Comparison of ENCODE assay signal across 24 cellular contexts in genomic region chr1:16286122-16286521, GRCh38.
"Had no signal": no experiment of that assay in that cellular context is flagged by ENCODE, and none has a peak within 500 bp of the region (broad histone marks: within the 10 kb centered on the region; RNA-seq: fewer than 3 reads in every experiment).

No MANE protein-coding gene starts in this region.

- H3K9me3 Mint-ChIP-seq: activated naive CD8-positive, alpha-beta T cell treated with anti-CD3 and anti-CD28 coated beads for 36 hours; activated T-cell treated with anti-CD3 and anti-CD28 coated beads, Interleukin-2, amount 50 U/mL, for 24 hours; activated T-helper 2 cell treated with anti-CD3 and anti-CD28 coated beads, Interferon-gamma antibody, Interleukin-2, Interleukin-4, amounts not matched to agents 10 μg/mL and 5 μg/mL and 100 μg/mL, durations not matched to agents 14 hours and 24 hours and 36 hours; endodermal cell; naive thymus-derived CD4-positive, alpha-beta T cell; neural progenitor cell; stimulated activated naive CD8-positive, alpha-beta T cell treated with anti-CD3 and anti-CD28 coated beads, Interleukin-15, Interleukin-2, amounts not matched to agents 100 ng/mL and 50 ng/mL, for 24 hours; WTC11 had no signal

- H3K4me1 ChIP-seq: neural progenitor cell, right lobe of liver had no signal

- DNase-seq: activated CD4-positive, alpha-beta T cell treated with anti-CD3 and anti-CD28 coated beads, Interleukin-2, amount 50 U/mL, for 4 hours; activated CD8-positive, alpha-beta memory T cell treated with anti-CD3 and anti-CD28 coated beads for 24 hours; activated CD8-positive, alpha-beta memory T cell treated with anti-CD3 and anti-CD28 coated beads, Interleukin-2, amount 50 U/mL, for 4 hours; activated naive CD4-positive, alpha-beta T cell treated with Interleukin-2 at 50 U/mL for 16 hours; activated naive CD8-positive, alpha-beta T cell treated with anti-CD3 and anti-CD28 coated beads for 36 hours; activated T-cell treated with anti-CD3 and anti-CD28 coated beads, Interleukin-2, amount 50 U/mL, for 24 hours; amniotic stem cell; cortex of kidney; endodermal cell; foreskin melanocyte; hypothalamus; left ventricle myocardium inferior; naive thymus-derived CD4-positive, alpha-beta T cell; posterior cingulate gyrus; right lobe of liver; stimulated activated CD4-positive, alpha-beta T cell treated with anti-CD3 and anti-CD28 coated beads, Interleukin-1b, Interleukin-23, amount 100 ng/mL, for 48 hours; substantia nigra; thyroid gland had no signal

- H3K4me3 ChIP-seq: left ventricle myocardium inferior, neural progenitor cell, right lobe of liver, skin epidermis, thyroid gland had no signal

- H3K27ac Mint-ChIP-seq: activated naive CD8-positive, alpha-beta T cell treated with anti-CD3 and anti-CD28 coated beads for 36 hours; activated T-cell treated with anti-CD3 and anti-CD28 coated beads, Interleukin-2, amount 50 U/mL, for 24 hours; activated T-helper 2 cell treated with anti-CD3 and anti-CD28 coated beads, Interferon-gamma antibody, Interleukin-2, Interleukin-4, amounts not matched to agents 10 μg/mL and 5 μg/mL and 100 μg/mL, durations not matched to agents 14 hours and 24 hours and 36 hours; endodermal cell; naive thymus-derived CD4-positive, alpha-beta T cell; neural progenitor cell; stimulated activated naive CD8-positive, alpha-beta T cell treated with anti-CD3 and anti-CD28 coated beads, Interleukin-15, Interleukin-2, amounts not matched to agents 100 ng/mL and 50 ng/mL, for 24 hours; WTC11 had no signal

- ATAC-seq: naive thymus-derived CD4-positive, alpha-beta T cell; right lobe of liver; WTC11 had no signal

- H3K9me3 ChIP-seq: left ventricle myocardium inferior, right lobe of liver, thyroid gland had no signal

- H3K4me1 Mint-ChIP-seq: neural progenitor cell, WTC11 had no signal

- H3K27me3 Mint-ChIP-seq: activated naive CD8-positive, alpha-beta T cell treated with anti-CD3 and anti-CD28 coated beads for 36 hours; activated T-cell treated with anti-CD3 and anti-CD28 coated beads, Interleukin-2, amount 50 U/mL, for 24 hours; naive thymus-derived CD4-positive, alpha-beta T cell; stimulated activated naive CD8-positive, alpha-beta T cell treated with anti-CD3 and anti-CD28 coated beads, Interleukin-15, Interleukin-2, amounts not matched to agents 100 ng/mL and 50 ng/mL, for 24 hours had no signal

- H3K27me3 ChIP-seq: neural progenitor cell, right lobe of liver, thyroid gland had no signal

- H3K36me3 ChIP-seq: neural progenitor cell, right lobe of liver, thyroid gland had no signal

- H3K4me3 Mint-ChIP-seq: activated naive CD8-positive, alpha-beta T cell treated with anti-CD3 and anti-CD28 coated beads for 36 hours; activated T-cell treated with anti-CD3 and anti-CD28 coated beads, Interleukin-2, amount 50 U/mL, for 24 hours; endodermal cell; naive thymus-derived CD4-positive, alpha-beta T cell; neural progenitor cell; stimulated activated naive CD8-positive, alpha-beta T cell treated with anti-CD3 and anti-CD28 coated beads, Interleukin-15, Interleukin-2, amounts not matched to agents 100 ng/mL and 50 ng/mL, for 24 hours; WTC11 had no signal

- H3K27ac ChIP-seq: epithelial cell of prostate, left ventricle myocardium inferior, neural progenitor cell, right lobe of liver, skin epidermis, thyroid gland had no signal
